19 cellular contexts compared by ENCODE assay signal in genomic region chr3:37032961-37033360, GRCh38. TPM values are rescaled to one million over a fixed set of nuclear protein-coding genes. Genes with fewer than 3 reads are reported as not detected.
DNase-seq lines count a peak whose midpoint lies in the region; ATAC-seq, FAIRE-seq and TF ChIP-seq lines count a peak whose summit lies in the region.
"Had no signal": no experiment of that assay in that cellular context is flagged by ENCODE, and none has a peak within 500 bp of the region (broad histone marks: within the 10 kb centered on the region; RNA-seq: fewer than 3 reads in every experiment).

No MANE protein-coding gene starts in this region.

- no peak for TF ChIP-seq EP300 in transverse colon (IDR thresholded peaks at IDR 0.05; ENCODE audit: low read depth)

- no peak overlapping the region for H3K27ac Mint-ChIP-seq in stimulated activated naive B cell treated with anti-CD40 and anti-IgM and Interleukin-4, amounts not matched to agents 10 μg/mL and 1 μg/mL and 100 μg/mL, for 72 hours

- no peak for FAIRE-seq in pancreas (lab: Jason Lieb, UNC)
- FAIRE-seq: keratinocyte had no signal

- H3K4me3 ChIP-seq in pancreas (no peak overlapping the region), transverse colon (no peak overlapping the region)
- H3K4me3 ChIP-seq: MG63, tibial nerve had no signal

- ATAC-seq in left cardiac atrium: peak; percentile 48 to 66
- ATAC-seq in pancreas: peak in 3 of 4 donors; percentile 46 to 61 (median 48)
- ATAC-seq in stimulated activated naive B cell treated with anti-CD40 and anti-IgM and Interleukin-4, amounts not matched to agents 10 μg/mL and 1 μg/mL and 100 μg/mL, for 72 hours (replicated peaks): no peak

- intact Hi-C loops in left cardiac atrium (cut with DNase I): no loop called here
- intact Hi-C loops in pancreas (cut with DNase I): no loop called here
- intact Hi-C loops in transverse colon (cut with DNase I; ENCODE audit: low total_unique reads): no loop called here

- no peaks in the 10 kb centered on the region for H3K27me3 Mint-ChIP-seq in stimulated activated naive B cell treated with anti-CD40 and anti-IgM and Interleukin-4, amounts not matched to agents 10 μg/mL and 1 μg/mL and 100 μg/mL, for 72 hours
- H3K27me3 Mint-ChIP-seq: central memory CD8-positive, alpha-beta T cell; IgD-negative memory B cell had no signal

- TF ChIP-seq CTCF in pancreas (IDR thresholded peaks at IDR 0.05) (no peak), transverse colon (IDR thresholded peaks at IDR 0.05) (no peak)

- H3K9me3 ChIP-seq in pancreas: no peaks in the 10 kb centered on the region
- H3K9me3 ChIP-seq in transverse colon: peaks cover 0 to 14% of the 10 kb centered on the region in 2 donors

- peaks cover 43 to 67% of the 10 kb centered on the region in 2 donors for H3K36me3 Mint-ChIP-seq in stimulated activated naive B cell treated with anti-CD40 and anti-IgM and Interleukin-4, amounts not matched to agents 10 μg/mL and 1 μg/mL and 100 μg/mL, for 72 hours

- 85 to 91% methylated on average over 10 of the region's 10 CpGs for WGBS in pancreas, 2 donors
- 70 to 90% methylated on average over 8 to 10 of the region's 10 CpGs for WGBS in transverse colon (ENCODE audit: low coverage in 1 of 2), 2 donors

- H3K36me3 ChIP-seq in pancreas (peaks cover 0 to 5% (median 4%) of the 10 kb centered on the region in 3 donors), transverse colon (peaks cover 0 to 36% (median 2%) of the 10 kb centered on the region in 4 donors)

- H3K27me3 ChIP-seq in pancreas: no peaks in the 10 kb centered on the region
- no peaks in the 10 kb centered on the region for H3K27me3 ChIP-seq in transverse colon
- H3K27me3 ChIP-seq: MG63, tibial nerve had no signal

- H3K4me3 Mint-ChIP-seq in stimulated activated naive B cell treated with anti-CD40 and anti-IgM and Interleukin-4, amounts not matched to agents 10 μg/mL and 1 μg/mL and 100 μg/mL, for 72 hours: no peak overlapping the region
- H3K4me3 Mint-ChIP-seq: central memory CD8-positive, alpha-beta T cell; IgD-negative memory B cell had no signal

- no peaks in the 10 kb centered on the region for H3K4me1 Mint-ChIP-seq in stimulated activated naive B cell treated with anti-CD40 and anti-IgM and Interleukin-4, amounts not matched to agents 10 μg/mL and 1 μg/mL and 100 μg/mL, for 72 hours

- no peaks in the 10 kb centered on the region for H3K4me1 ChIP-seq in pancreas
- H3K4me1 ChIP-seq in transverse colon: no peaks in the 10 kb centered on the region

- peaks cover 0 to 2% of the 10 kb centered on the region in 2 donors for H3K9me3 Mint-ChIP-seq in stimulated activated naive B cell treated with anti-CD40 and anti-IgM and Interleukin-4, amounts not matched to agents 10 μg/mL and 1 μg/mL and 100 μg/mL, for 72 hours
- H3K9me3 Mint-ChIP-seq: central memory CD8-positive, alpha-beta T cell had no signal

- TF ChIP-seq POLR2A in transverse colon (IDR thresholded peaks at IDR 0.05): no peak

- DNase-seq in caudate nucleus (lab: John Stamatoyannopoulos, UW) (peak in 27 of 61 donors; percentile 1 to 64 (median 17)), left cardiac atrium (peak; percentile 52), pancreas (no peak), transverse colon (no peak), NCI-H748 treated with DMSO at 0.1 percent for 48 hours (lab: John Stamatoyannopoulos, UW) (no peak), NOMO-1 treated with DMSO at 0.1 percent for 48 hours (lab: John Stamatoyannopoulos, UW; ENCODE audit: unreplicated experiment) (no peak)
- no peak for DNase-seq in stimulated activated naive B cell treated with anti-CD40 and anti-IgM and Interleukin-4, amounts not matched to agents 10 μg/mL and 1 μg/mL and 100 μg/mL, for 72 hours
- no peak for DNase-seq in activated CD4-positive, CD25-positive, alpha-beta regulatory T cell (lab: John Stamatoyannopoulos, UW)
- DNase-seq: activated effector memory CD4-positive, alpha-beta T cell treated with anti-CD3 and anti-CD28 coated beads, Interleukin-2, amount 50 U/mL, for 16 hours; DND-41; MG63; NCI-H1694; NCI-H226; retina; stimulated activated CD4-positive, alpha-beta T cell treated with anti-CD3 and anti-CD28 coated beads, Interleukin-15, amount 100 ng/mL, for 24 hours had no signal

- in situ Hi-C loops in transverse colon (cut with MboI; ENCODE audit: low pct_ligation_motif_present in 1 of 4, low pct_unique_long_range_greater_than_20kb in 1 of 4, low sequenced_read_pairs in 3 of 4): loop anchor here in 2 of 4 donors (25.0 kb wide), 1 partner anchor 179 kb away; no protein-coding TSS in a partner anchor

- H3K27ac ChIP-seq in caudate nucleus (ENCODE audit: low read depth, low read length) (peak overlapping the region; percentile 84), pancreas (no peak overlapping the region), transverse colon (peak overlapping the region in 3 of 4 donors; percentile 4 to 27 (median 7))

RNA-seq across cellular contexts. Expression of gene MLH1, which starts 39.6 kb away (rescaled TPM):
- total RNA-seq in left cardiac atrium (10 to 100 TPM; 31.6 to 31.9 TPM), pancreas (10 to 100 TPM in 5 of 6 donors, 1 to 10 TPM in 1; 7.9 to 16.4 (median 13.3) TPM), transverse colon (10 to 100 TPM; 19.4 to 38.0 (median 27.8) TPM)
- 10 to 100 TPM in 1 of 2 donors, 1 to 10 TPM in 1; 8.3 to 15.3 TPM for polyA plus RNA-seq in pancreas

RNA-seq across cellular contexts. Expression of gene EPM2AIP1, which starts 40.0 kb away (rescaled TPM):
- total RNA-seq in left cardiac atrium: 10 to 100 TPM; 15.3 to 17.1 TPM
- total RNA-seq in pancreas: 1 to 10 TPM; 3.8 to 8.7 (median 6.2) TPM
- 1 to 10 TPM; 2.9 to 8.2 TPM for polyA plus RNA-seq in pancreas
- total RNA-seq in transverse colon: 10 to 100 TPM in 1 of 4 donors, 1 to 10 TPM in 3; 5.8 to 22.9 (median 7.1) TPM

Comparison
In these comparisons a context has a peak if more than half of its experiments do, and no peak if none do; other contexts are left out.
1. H3K27ac ChIP-seq: peak in caudate nucleus (single experiment) and transverse colon (3 of 4); none in pancreas (0 of 4).
2. ATAC-seq: peak in left cardiac atrium (2 of 2) and pancreas (3 of 4); none in stimulated activated naive B cell treated with anti-CD40 and anti-IgM and Interleukin-4, amounts not matched to agents 10 μg/mL and 1 μg/mL and 100 μg/mL, for 72 hours (0 of 2).